In the genomic region with DNA sequence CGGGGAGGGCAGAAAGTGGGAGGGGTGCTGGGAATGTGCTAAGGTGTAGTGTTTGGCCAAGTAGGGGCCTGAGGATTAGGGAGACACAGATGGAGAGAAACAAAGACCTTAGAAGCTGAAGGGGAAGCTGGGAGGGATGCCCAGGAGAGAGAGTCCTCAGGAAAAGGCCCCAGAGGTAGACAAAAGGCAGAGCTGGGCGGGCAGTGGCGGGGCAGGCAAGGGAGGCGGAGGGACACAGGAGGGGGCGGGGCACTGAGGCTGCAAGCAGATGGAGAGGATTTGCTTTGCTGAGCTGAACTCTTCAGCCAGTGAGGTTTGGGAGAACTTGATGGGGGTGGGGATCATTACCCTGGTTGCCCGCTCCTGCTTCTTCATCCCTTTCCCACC, we compare ENCODE assay signal across 8 cellular contexts. TPM values are rescaled to one million over a fixed set of nuclear protein-coding genes. Genes with fewer than 3 reads are reported as not detected.
DNase-seq lines count a peak whose midpoint lies in the region; ATAC-seq and TF ChIP-seq lines count a peak whose summit lies in the region.

No MANE protein-coding gene starts in this region.

- no peak for TF ChIP-seq POLR2A in breast epithelium (IDR thresholded peaks at IDR 0.05)

- DNase-seq in BE2C (peak; percentile 84), NCI-H2107 (lab: John Stamatoyannopoulos, UW) (peak; percentile 16), breast epithelium (ENCODE audit: low spot score in 2 of 2) (peak in 1 of 2 donors; percentile 29), mesothelial cell of epicardium (ENCODE audit: low spot score in 2 of 2, unreplicated experiment in 2 of 2) (no peak), globus pallidus (ENCODE audit: low spot score) (no peak), putamen (ENCODE audit: low spot score) (no peak), NCI-H2029 treated with DMSO at 0.1 percent for 48 hours (lab: John Stamatoyannopoulos, UW) (no peak)

- H3K4me3 Mint-ChIP-seq in mesothelial cell of epicardium, result peak overlapping the region; percentile 92

- H3K4me1 Mint-ChIP-seq in mesothelial cell of epicardium, result peaks cover 40% of the 10 kb centered on the region

- H3K36me3 ChIP-seq in BE2C, result peaks cover 26% of the 10 kb centered on the region
- no peaks in the 10 kb centered on the region for H3K36me3 ChIP-seq in breast epithelium

- no peaks in the 10 kb centered on the region for H3K9me3 Mint-ChIP-seq in mesothelial cell of epicardium

- peak overlapping the region; percentile 87 for H3K27ac Mint-ChIP-seq in mesothelial cell of epicardium

- H3K27me3 Mint-ChIP-seq in mesothelial cell of epicardium (ENCODE audit: low read depth), result peaks cover 19% of the 10 kb centered on the region

- no peaks in the 10 kb centered on the region for H3K27me3 ChIP-seq in BE2C
- H3K27me3 ChIP-seq in breast epithelium, result no peaks in the 10 kb centered on the region

- H3K27ac ChIP-seq in breast epithelium, result peak overlapping the region; percentile 95 to 100

- peaks cover 16% of the 10 kb centered on the region for H3K36me3 Mint-ChIP-seq in mesothelial cell of epicardium

- H3K4me1 ChIP-seq in BE2C (peaks cover 38% of the 10 kb centered on the region), breast epithelium (peaks cover 11 to 23% of the 10 kb centered on the region in 2 donors)

- intact Hi-C loops in breast epithelium (cut with DNase I; ENCODE audit: low total_unique reads), result no loop called here

- no peak for ATAC-seq in HG03135 (IDR thresholded peaks at IDR 0.05; ENCODE audit: unreplicated experiment)

- no peaks in the 10 kb centered on the region for H3K9me3 ChIP-seq in BE2C
- H3K9me3 ChIP-seq in breast epithelium, result no peaks in the 10 kb centered on the region

- TF ChIP-seq CTCF in BE2C (IDR thresholded peaks at IDR 0.05; ENCODE audit: low read depth, low read length) (no peak), breast epithelium (IDR thresholded peaks at IDR 0.05) (no peak), mesothelial cell of epicardium (IDR thresholded peaks at IDR 0.05; ENCODE audit: unreplicated experiment) (no peak)

- H3K4me3 ChIP-seq in BE2C (ENCODE audit: low read depth, low read length) (peak overlapping the region; percentile 84), breast epithelium (peak overlapping the region in 2 of 3 donors; percentile 75 to 99)

RNA-seq across cellular contexts. Expression of gene PTMS, which starts 2.8 kb away (rescaled TPM):
- polyA plus RNA-seq in BE2C (2012; ENCODE audit: insufficient read depth, insufficient read length, low read depth), result 888 TPM
- total RNA-seq in breast epithelium (100 to 1,000 TPM in 1 of 3 donors, 10 to 100 TPM in 2; 70.9 to 101 (median 85.8) TPM), mesothelial cell of epicardium (320 to 338 TPM (median 323 TPM) in 3 replicates)

RNA-seq across cellular contexts. Expression of gene LAG3, which starts 3.3 kb away (rescaled TPM):
- 2.0 TPM for polyA plus RNA-seq in BE2C (2012; ENCODE audit: insufficient read depth, insufficient read length, low read depth)
- total RNA-seq in breast epithelium (1 to 10 TPM in 1 of 3 donors, under 1 TPM in 2; 0.44 to 1.3 (median 0.80) TPM), mesothelial cell of epicardium (2.7 to 3.8 TPM (median 3.5 TPM) in 3 replicates)

RNA-seq across cellular contexts. Expression of gene MLF2, which starts 16.1 kb away (rescaled TPM):
- 486 TPM for polyA plus RNA-seq in BE2C (2012; ENCODE audit: insufficient read depth, insufficient read length, low read depth)
- total RNA-seq in breast epithelium (100 to 1,000 TPM; 130 to 168 (median 159) TPM), mesothelial cell of epicardium (195 to 203 TPM (median 202 TPM) in 3 replicates)

RNA-seq across cellular contexts. Expression of gene CD4, which starts 20.3 kb away (rescaled TPM):
- 0.52 TPM for polyA plus RNA-seq in BE2C (2012; ENCODE audit: insufficient read depth, insufficient read length, low read depth)
- total RNA-seq in breast epithelium, result 10 to 100 TPM in 2 of 3 donors, 1 to 10 TPM in 1; 5.9 to 29.0 (median 11.0) TPM
- 2.9 to 3.9 TPM (median 3.8 TPM) in 3 replicates for total RNA-seq in mesothelial cell of epicardium

RNA-seq across cellular contexts. Expression of gene COPS7A, which starts 45.1 kb away (rescaled TPM):
- polyA plus RNA-seq in BE2C (2012; ENCODE audit: insufficient read depth, insufficient read length, low read depth), result 335 TPM
- 10 to 100 TPM; 52.1 to 72.2 (median 59.9) TPM for total RNA-seq in breast epithelium
- total RNA-seq in mesothelial cell of epicardium, result 34.1 to 37.6 TPM (median 34.8 TPM) in 3 replicates

Comparison
In these comparisons a context has a peak if more than half of its experiments do, and no peak if none do; other contexts are left out.
1. DNase-seq: peak in BE2C (single experiment) and NCI-H2107 (single experiment); none in mesothelial cell of epicardium (0 of 2), globus pallidus (single experiment), putamen (single experiment) and NCI-H2029 treated with DMSO at 0.1 percent for 48 hours (single experiment).